ENCODE assay signal across 1 cellular context in the genomic region with DNA sequence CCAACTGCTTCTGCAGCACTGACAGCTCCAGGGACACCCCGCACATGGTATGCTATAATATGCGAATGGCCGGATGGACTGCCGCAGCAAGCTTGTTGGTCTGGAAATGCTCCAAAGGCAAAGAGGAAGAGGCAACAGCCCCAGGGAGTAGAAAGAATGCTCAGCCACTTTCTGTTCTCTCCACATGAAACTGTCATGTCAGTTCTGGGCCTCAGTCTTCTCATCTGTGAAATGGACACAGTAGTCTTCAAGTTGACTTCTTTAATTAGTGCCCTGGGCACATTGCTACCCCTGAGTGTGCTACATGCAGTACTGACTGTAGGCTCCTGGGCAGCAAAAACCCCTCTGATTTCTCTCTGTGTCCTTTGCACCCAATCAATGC.
TF ChIP-seq lines count a peak whose summit lies in the region.

No MANE protein-coding gene starts in this region.

TF ChIP-seq in K562, 482 proteins besides CTCF, POLR2A, EP300 and RAD21 (continued from another document and continues in another):
- TF ChIP-seq, protein P1, sequence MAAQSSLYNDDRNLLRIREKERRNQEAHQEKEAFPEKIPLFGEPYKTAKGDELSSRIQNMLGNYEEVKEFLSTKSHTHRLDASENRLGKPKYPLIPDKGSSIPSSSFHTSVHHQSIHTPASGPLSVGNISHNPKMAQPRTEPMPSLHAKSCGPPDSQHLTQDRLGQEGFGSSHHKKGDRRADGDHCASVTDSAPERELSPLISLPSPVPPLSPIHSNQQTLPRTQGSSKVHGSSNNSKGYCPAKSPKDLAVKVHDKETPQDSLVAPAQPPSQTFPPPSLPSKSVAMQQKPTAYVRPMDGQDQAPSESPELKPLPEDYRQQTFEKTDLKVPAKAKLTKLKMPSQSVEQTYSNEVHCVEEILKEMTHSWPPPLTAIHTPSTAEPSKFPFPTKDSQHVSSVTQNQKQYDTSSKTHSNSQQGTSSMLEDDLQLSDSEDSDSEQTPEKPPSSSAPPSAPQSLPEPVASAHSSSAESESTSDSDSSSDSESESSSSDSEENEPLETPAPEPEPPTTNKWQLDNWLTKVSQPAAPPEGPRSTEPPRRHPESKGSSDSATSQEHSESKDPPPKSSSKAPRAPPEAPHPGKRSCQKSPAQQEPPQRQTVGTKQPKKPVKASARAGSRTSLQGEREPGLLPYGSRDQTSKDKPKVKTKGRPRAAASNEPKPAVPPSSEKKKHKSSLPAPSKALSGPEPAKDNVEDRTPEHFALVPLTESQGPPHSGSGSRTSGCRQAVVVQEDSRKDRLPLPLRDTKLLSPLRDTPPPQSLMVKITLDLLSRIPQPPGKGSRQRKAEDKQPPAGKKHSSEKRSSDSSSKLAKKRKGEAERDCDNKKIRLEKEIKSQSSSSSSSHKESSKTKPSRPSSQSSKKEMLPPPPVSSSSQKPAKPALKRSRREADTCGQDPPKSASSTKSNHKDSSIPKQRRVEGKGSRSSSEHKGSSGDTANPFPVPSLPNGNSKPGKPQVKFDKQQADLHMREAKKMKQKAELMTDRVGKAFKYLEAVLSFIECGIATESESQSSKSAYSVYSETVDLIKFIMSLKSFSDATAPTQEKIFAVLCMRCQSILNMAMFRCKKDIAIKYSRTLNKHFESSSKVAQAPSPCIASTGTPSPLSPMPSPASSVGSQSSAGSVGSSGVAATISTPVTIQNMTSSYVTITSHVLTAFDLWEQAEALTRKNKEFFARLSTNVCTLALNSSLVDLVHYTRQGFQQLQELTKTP (IDR thresholded peaks at IDR 0.05; ENCODE audit: low read depth in 1 of 2, partially characterized antibody in 2 of 2), result no peak
- TF ChIP-seq SMC3 (conservative IDR thresholded peaks at IDR 0.05; ENCODE audit: insufficient read depth, low read depth, low read length) (no peak), ZNF644 (tag; IDR thresholded peaks at IDR 0.05; ENCODE audit: low read depth) (no peak), E2F6 (IDR thresholded peaks at IDR 0.05; ENCODE audit: borderline replicate concordance in 1 of 2, extremely low read depth in 1 of 2, insufficient read depth in 1 of 2, insufficient read length in 1 of 2, low read depth in 1 of 2, low read length in 1 of 2, poor library complexity in 1 of 2, severe bottlenecking in 1 of 2) (no peak), ZKSCAN3 (CRISPR knock-in tag; IDR thresholded peaks at IDR 0.05) (no peak), ZNF609 (CRISPR knock-in tag; IDR thresholded peaks at IDR 0.05; ENCODE audit: borderline replicate concordance) (no peak), KDM1A (IDR thresholded peaks at IDR 0.05) (peak; percentile 92 to 96), USF2 (CRISPR knock-in tag; IDR thresholded peaks at IDR 0.05) (no peak), ZBTB43 (CRISPR knock-in tag; IDR thresholded peaks at IDR 0.05) (no peak), PYGO2 (tag; IDR thresholded peaks at IDR 0.05) (no peak), EP400 (IDR thresholded peaks at IDR 0.05) (0 out of 2 replicates have a peak, but pooled peaks have one; percentile 7), BACH1 (tag; IDR thresholded peaks at IDR 0.05) (no peak), KDM5B (IDR thresholded peaks at IDR 0.05; ENCODE audit: insufficient replicate concordance, low read depth, low read length) (no peak), SOX6 (IDR thresholded peaks at IDR 0.05) (no peak), CXXC5 (CRISPR knock-in tag; IDR thresholded peaks at IDR 0.05) (0 out of 2 replicates have a peak, but pooled peaks have one; percentile 8), TOE1 (IDR thresholded peaks at IDR 0.05; ENCODE audit: borderline replicate concordance) (no peak), TOE1 (CRISPR knock-in tag; IDR thresholded peaks at IDR 0.05; ENCODE audit: borderline replicate concordance, low read depth) (no peak), ZSCAN32 (CRISPR knock-in tag; IDR thresholded peaks at IDR 0.05) (no peak), STAT5B (CRISPR knock-in tag; IDR thresholded peaks at IDR 0.05) (no peak), ZBTB17 (CRISPR knock-in tag; IDR thresholded peaks at IDR 0.05) (no peak), DPF2 (IDR thresholded peaks at IDR 0.05) (no peak), CEBPG (CRISPR knock-in tag; IDR thresholded peaks at IDR 0.05) (no peak), CEBPG (tag; conservative IDR thresholded peaks at IDR 0.05 in 1 of 2, IDR thresholded peaks at IDR 0.05 in 1 of 2) (no peak), CBX1 (IDR thresholded peaks at IDR 0.05; ENCODE audit: low read depth) (peak; percentile 92; the same call in 1 of the 2 replicates), SMAD4 (CRISPR knock-in tag; conservative IDR thresholded peaks at IDR 0.05) (no peak), BCOR (IDR thresholded peaks at IDR 0.05) (peak; percentile 99), RNF2 (IDR thresholded peaks at IDR 0.05) (no peak), CHD1 (IDR thresholded peaks at IDR 0.05; ENCODE audit: low read length) (no peak), ZBTB7A (IDR thresholded peaks at IDR 0.05; ENCODE audit: borderline replicate concordance, control insufficient read depth, low read depth, low read length) (no peak), RBM22 (IDR thresholded peaks at IDR 0.05; ENCODE audit: low read depth, low read length, poor library complexity, severe bottlenecking) (no peak), MIER1 (IDR thresholded peaks at IDR 0.05; ENCODE audit: low read depth) (no peak), L3MBTL2 (IDR thresholded peaks at IDR 0.05) (no peak), CBFA2T3 (IDR thresholded peaks at IDR 0.05) (no peak)
- TF ChIP-seq, protein P2, sequence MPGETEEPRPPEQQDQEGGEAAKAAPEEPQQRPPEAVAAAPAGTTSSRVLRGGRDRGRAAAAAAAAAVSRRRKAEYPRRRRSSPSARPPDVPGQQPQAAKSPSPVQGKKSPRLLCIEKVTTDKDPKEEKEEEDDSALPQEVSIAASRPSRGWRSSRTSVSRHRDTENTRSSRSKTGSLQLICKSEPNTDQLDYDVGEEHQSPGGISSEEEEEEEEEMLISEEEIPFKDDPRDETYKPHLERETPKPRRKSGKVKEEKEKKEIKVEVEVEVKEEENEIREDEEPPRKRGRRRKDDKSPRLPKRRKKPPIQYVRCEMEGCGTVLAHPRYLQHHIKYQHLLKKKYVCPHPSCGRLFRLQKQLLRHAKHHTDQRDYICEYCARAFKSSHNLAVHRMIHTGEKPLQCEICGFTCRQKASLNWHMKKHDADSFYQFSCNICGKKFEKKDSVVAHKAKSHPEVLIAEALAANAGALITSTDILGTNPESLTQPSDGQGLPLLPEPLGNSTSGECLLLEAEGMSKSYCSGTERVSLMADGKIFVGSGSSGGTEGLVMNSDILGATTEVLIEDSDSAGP (CRISPR knock-in tag; IDR thresholded peaks at IDR 0.05), result no peak
- TF ChIP-seq, protein P3, sequence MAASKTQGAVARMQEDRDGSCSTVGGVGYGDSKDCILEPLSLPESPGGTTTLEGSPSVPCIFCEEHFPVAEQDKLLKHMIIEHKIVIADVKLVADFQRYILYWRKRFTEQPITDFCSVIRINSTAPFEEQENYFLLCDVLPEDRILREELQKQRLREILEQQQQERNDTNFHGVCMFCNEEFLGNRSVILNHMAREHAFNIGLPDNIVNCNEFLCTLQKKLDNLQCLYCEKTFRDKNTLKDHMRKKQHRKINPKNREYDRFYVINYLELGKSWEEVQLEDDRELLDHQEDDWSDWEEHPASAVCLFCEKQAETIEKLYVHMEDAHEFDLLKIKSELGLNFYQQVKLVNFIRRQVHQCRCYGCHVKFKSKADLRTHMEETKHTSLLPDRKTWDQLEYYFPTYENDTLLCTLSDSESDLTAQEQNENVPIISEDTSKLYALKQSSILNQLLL (CRISPR knock-in tag; IDR thresholded peaks at IDR 0.05; ENCODE audit: borderline replicate concordance), result no peak
- TF ChIP-seq, protein P4, sequence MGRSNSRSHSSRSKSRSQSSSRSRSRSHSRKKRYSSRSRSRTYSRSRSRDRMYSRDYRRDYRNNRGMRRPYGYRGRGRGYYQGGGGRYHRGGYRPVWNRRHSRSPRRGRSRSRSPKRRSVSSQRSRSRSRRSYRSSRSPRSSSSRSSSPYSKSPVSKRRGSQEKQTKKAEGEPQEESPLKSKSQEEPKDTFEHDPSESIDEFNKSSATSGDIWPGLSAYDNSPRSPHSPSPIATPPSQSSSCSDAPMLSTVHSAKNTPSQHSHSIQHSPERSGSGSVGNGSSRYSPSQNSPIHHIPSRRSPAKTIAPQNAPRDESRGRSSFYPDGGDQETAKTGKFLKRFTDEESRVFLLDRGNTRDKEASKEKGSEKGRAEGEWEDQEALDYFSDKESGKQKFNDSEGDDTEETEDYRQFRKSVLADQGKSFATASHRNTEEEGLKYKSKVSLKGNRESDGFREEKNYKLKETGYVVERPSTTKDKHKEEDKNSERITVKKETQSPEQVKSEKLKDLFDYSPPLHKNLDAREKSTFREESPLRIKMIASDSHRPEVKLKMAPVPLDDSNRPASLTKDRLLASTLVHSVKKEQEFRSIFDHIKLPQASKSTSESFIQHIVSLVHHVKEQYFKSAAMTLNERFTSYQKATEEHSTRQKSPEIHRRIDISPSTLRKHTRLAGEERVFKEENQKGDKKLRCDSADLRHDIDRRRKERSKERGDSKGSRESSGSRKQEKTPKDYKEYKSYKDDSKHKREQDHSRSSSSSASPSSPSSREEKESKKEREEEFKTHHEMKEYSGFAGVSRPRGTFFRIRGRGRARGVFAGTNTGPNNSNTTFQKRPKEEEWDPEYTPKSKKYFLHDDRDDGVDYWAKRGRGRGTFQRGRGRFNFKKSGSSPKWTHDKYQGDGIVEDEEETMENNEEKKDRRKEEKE (IDR thresholded peaks at IDR 0.05; ENCODE audit: borderline replicate concordance in 1 of 2, control insufficient read depth in 1 of 2, low read depth in 2 of 2, low read length in 1 of 2), result no peak
- TF ChIP-seq, protein P5, sequence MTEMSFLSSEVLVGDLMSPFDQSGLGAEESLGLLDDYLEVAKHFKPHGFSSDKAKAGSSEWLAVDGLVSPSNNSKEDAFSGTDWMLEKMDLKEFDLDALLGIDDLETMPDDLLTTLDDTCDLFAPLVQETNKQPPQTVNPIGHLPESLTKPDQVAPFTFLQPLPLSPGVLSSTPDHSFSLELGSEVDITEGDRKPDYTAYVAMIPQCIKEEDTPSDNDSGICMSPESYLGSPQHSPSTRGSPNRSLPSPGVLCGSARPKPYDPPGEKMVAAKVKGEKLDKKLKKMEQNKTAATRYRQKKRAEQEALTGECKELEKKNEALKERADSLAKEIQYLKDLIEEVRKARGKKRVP (CRISPR knock-in tag; IDR thresholded peaks at IDR 0.05), result no peak
- TF ChIP-seq, protein P6, sequence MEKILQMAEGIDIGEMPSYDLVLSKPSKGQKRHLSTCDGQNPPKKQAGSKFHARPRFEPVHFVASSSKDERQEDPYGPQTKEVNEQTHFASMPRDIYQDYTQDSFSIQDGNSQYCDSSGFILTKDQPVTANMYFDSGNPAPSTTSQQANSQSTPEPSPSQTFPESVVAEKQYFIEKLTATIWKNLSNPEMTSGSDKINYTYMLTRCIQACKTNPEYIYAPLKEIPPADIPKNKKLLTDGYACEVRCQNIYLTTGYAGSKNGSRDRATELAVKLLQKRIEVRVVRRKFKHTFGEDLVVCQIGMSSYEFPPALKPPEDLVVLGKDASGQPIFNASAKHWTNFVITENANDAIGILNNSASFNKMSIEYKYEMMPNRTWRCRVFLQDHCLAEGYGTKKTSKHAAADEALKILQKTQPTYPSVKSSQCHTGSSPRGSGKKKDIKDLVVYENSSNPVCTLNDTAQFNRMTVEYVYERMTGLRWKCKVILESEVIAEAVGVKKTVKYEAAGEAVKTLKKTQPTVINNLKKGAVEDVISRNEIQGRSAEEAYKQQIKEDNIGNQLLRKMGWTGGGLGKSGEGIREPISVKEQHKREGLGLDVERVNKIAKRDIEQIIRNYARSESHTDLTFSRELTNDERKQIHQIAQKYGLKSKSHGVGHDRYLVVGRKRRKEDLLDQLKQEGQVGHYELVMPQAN (IDR thresholded peaks at IDR 0.05; ENCODE audit: borderline replicate concordance), result no peak
